Comparison of ENCODE assay signal across 1 cellular context in genomic region chr19:16608290-16608704, GRCh38.
TF ChIP-seq lines count a peak whose summit lies in the region.

No MANE protein-coding gene starts in this region.

TF ChIP-seq in IMR-90, 13 proteins besides CTCF, POLR2A, EP300 and RAD21 (continued from another document):
- 0 out of 2 replicates have a peak, but pooled peaks have one; percentile 15 for TF ChIP-seq MAZ (IDR thresholded peaks at IDR 0.05; ENCODE audit: borderline replicate concordance, low read depth, low read length)
TF ChIP-seq in IMR-90: peak in this region for 3.
